In genomic region chr14:74347795-74348100, GRCh38 we compare ENCODE assay signal across 20 cellular contexts. TPM values are rescaled to one million over a fixed set of nuclear protein-coding genes. Genes with fewer than 3 reads are reported as not detected.
"Had no signal": no experiment of that assay in that cellular context is flagged by ENCODE, and none has a peak within 500 bp of the region (broad histone marks: within the 10 kb centered on the region; RNA-seq: fewer than 3 reads in every experiment).

No MANE protein-coding gene starts in this region.

- H3K36me3 ChIP-seq: gastroesophageal sphincter, heart right ventricle, right lobe of liver, stomach, thoracic aorta had no signal

- H3K4me3 Mint-ChIP-seq: activated naive CD8-positive, alpha-beta T cell treated with anti-CD3 and anti-CD28 coated beads, Interleukin-2, amount 50 U/mL, for 24 hours had no signal

- H3K27ac ChIP-seq: gastroesophageal sphincter, heart right ventricle, right lobe of liver, stomach, thoracic aorta had no signal

- H3K9me3 Mint-ChIP-seq: activated naive CD8-positive, alpha-beta T cell treated with anti-CD3 and anti-CD28 coated beads, Interleukin-2, amount 50 U/mL, for 24 hours; nephron progenitor cell had no signal

- H3K27ac Mint-ChIP-seq: activated naive CD8-positive, alpha-beta T cell treated with anti-CD3 and anti-CD28 coated beads, Interleukin-2, amount 50 U/mL, for 24 hours; nephron progenitor cell had no signal

- H3K27me3 ChIP-seq: right lobe of liver had no signal

- H3K4me1 ChIP-seq: gastroesophageal sphincter, heart right ventricle, right lobe of liver had no signal

- H3K9me3 ChIP-seq: gastroesophageal sphincter, heart right ventricle, right lobe of liver, stomach, thoracic aorta had no signal

- H3K4me1 Mint-ChIP-seq: activated naive CD8-positive, alpha-beta T cell treated with anti-CD3 and anti-CD28 coated beads, Interleukin-2, amount 50 U/mL, for 24 hours had no signal

- H3K4me3 ChIP-seq: gastroesophageal sphincter, heart right ventricle, right lobe of liver, smooth muscle cell, stomach, thoracic aorta had no signal

- DNase-seq: activated CD4-positive, alpha-beta T cell treated with anti-CD3 and anti-CD28 coated beads, Interleukin-2, amount 50 U/mL, for 1 hour; activated naive CD4-positive, alpha-beta T cell; activated naive CD8-positive, alpha-beta T cell treated with anti-CD3 and anti-CD28 coated beads, Interleukin-2, amount 50 U/mL, for 24 hours; aorta; cerebellar nuclear complex; dermis blood vessel endothelial cell; erythroblast; heart right ventricle; nephron progenitor cell; right lobe of liver; stomach had no signal

RNA-seq across cellular contexts. Expression of gene VRTN, which starts 0.5 kb away (rescaled TPM):
- total RNA-seq: activated CD8-positive, alpha-beta memory T cell treated with anti-CD3 and anti-CD28 coated beads for 36 hours; aorta; dermis blood vessel endothelial cell; gastroesophageal sphincter; heart right ventricle; lower leg skin; mesenteric fat pad; osteoblast; pulmonary artery endothelial cell; right lobe of liver; smooth muscle cell; stomach; thoracic aorta; urinary bladder had no signal
- polyA plus RNA-seq: aorta, heart right ventricle, smooth muscle cell, stomach, urinary bladder had no signal
